ENCODE assay signal across 21 cellular contexts in genomic region chr15:84400820-84401219, GRCh38.
A peak's percentile ranks its signal among the peaks of the same experiment; 100 is the strongest.
DNase-seq lines count a peak whose midpoint lies in the region; ATAC-seq, FAIRE-seq and TF ChIP-seq lines count a peak whose summit lies in the region.
"Had no signal": no experiment of that assay in that cellular context is flagged by ENCODE, and none has a peak within 500 bp of the region (broad histone marks: within the 10 kb centered on the region; RNA-seq: fewer than 3 reads in every experiment).

No MANE protein-coding gene starts in this region.

- no peak for FAIRE-seq in kidney (lab: Jason Lieb, UNC)
- FAIRE-seq: G401.6, GM12891, GM18507 had no signal

- ATAC-seq in natural killer cell treated with Interleukin-12 subunit alpha and Interleukin-12 subunit beta and Interleukin-15 and Interleukin-18, amount 100 ng/mL, for 72 hours, result no peak
- ATAC-seq in natural killer cell, result no peak
- no peak for ATAC-seq in GM19397 (IDR thresholded peaks at IDR 0.05; ENCODE audit: unreplicated experiment)
- ATAC-seq: CD8-positive, alpha-beta T cell had no signal

- no peaks in the 10 kb centered on the region for H3K4me1 Mint-ChIP-seq in activated CD4-positive, alpha-beta T cell treated with anti-CD3 and anti-CD28 coated beads, Interleukin-2, amount 10 ng/mL, durations not matched to agents 24 days and 14 days
- no peaks in the 10 kb centered on the region for H3K4me1 Mint-ChIP-seq in natural killer cell treated with Interleukin-12 subunit alpha and Interleukin-12 subunit beta and Interleukin-15 and Interleukin-18, amount 100 ng/mL, for 72 hours (ENCODE audit: low read depth in 2 of 2)
- no peaks in the 10 kb centered on the region for H3K4me1 Mint-ChIP-seq in natural killer cell

- H3K9ac ChIP-seq in kidney (ENCODE audit: low read length in 2 of 2), result no peak overlapping the region
- H3K9ac ChIP-seq: BLaER1 had no signal

- H3K27me3 Mint-ChIP-seq in activated CD4-positive, alpha-beta T cell treated with anti-CD3 and anti-CD28 coated beads, Interleukin-2, amount 10 ng/mL, durations not matched to agents 24 days and 14 days, result no peaks in the 10 kb centered on the region
- peaks cover 0 to 2% of the 10 kb centered on the region in 2 donors for H3K27me3 Mint-ChIP-seq in natural killer cell treated with Interleukin-12 subunit alpha and Interleukin-12 subunit beta and Interleukin-15 and Interleukin-18, amount 100 ng/mL, for 72 hours
- no peaks in the 10 kb centered on the region for H3K27me3 Mint-ChIP-seq in natural killer cell (ENCODE audit: low read depth in 2 of 2)

- H3K9me3 ChIP-seq in kidney (ENCODE audit: control insufficient read depth in 1 of 2, low read length in 2 of 2), result no peaks in the 10 kb centered on the region
- H3K9me3 ChIP-seq: BLaER1 had no signal

- intact Hi-C loops in activated CD4-positive, alpha-beta T cell treated with anti-CD3 and anti-CD28 coated beads, Interleukin-2, amount 10 ng/mL, durations not matched to agents 24 days and 14 days (cut with micrococcal nuclease), result no loop called here
- intact Hi-C loops in natural killer cell (cut with micrococcal nuclease) (no loop called here), kidney (cut with DNase I) (no loop called here)

- DNase-seq in activated CD4-positive, alpha-beta T cell treated with anti-CD3 and anti-CD28 coated beads, Interleukin-2, amount 10 ng/mL, durations not matched to agents 24 days and 14 days, result peak; percentile 31
- DNase-seq in activated CD4-positive, alpha-beta T cell treated with anti-CD3 and anti-CD28 coated beads, Interleukin-2, amount 50 U/mL, for 4 hours, result no peak
- peak; percentile 25 for DNase-seq in natural killer cell treated with Interleukin-12 subunit alpha and Interleukin-12 subunit beta and Interleukin-15 and Interleukin-18, amount 100 ng/mL, for 72 hours (ENCODE audit: low spot score)
- DNase-seq in natural killer cell, result no peak
- DNase-seq in kidney, result peak; percentile 22
- DNase-seq in ureter (ENCODE audit: low spot score), result peak; percentile 6
- no peak for DNase-seq in foreskin melanocyte
- DNase-seq: DMS79 treated with DMSO at 0.1 percent for 48 hours; GOT3; KG1; NCI-H1436 treated with DMSO at 0.1 percent for 48 hours; NCI-H2029 treated with DMSO at 0.1 percent for 48 hours; NCI-H2171 treated with DMSO at 0.1 percent for 48 hours; NCI-H446 treated with DMSO at 0.1 percent for 48 hours; NK-92 treated with Interleukin-12 subunit alpha and Interleukin-12 subunit beta, amount 100 ng/mL, for 24 hours had no signal

- H3K4me1 ChIP-seq in kidney (ENCODE audit: control insufficient read depth in 1 of 2, insufficient read depth in 1 of 2, low read depth in 1 of 2, low read length in 2 of 2), result no peaks in the 10 kb centered on the region
- H3K4me1 ChIP-seq: BLaER1 had no signal

- no peaks in the 10 kb centered on the region for H3K9me3 Mint-ChIP-seq in activated CD4-positive, alpha-beta T cell treated with anti-CD3 and anti-CD28 coated beads, Interleukin-2, amount 10 ng/mL, durations not matched to agents 24 days and 14 days
- H3K9me3 Mint-ChIP-seq in natural killer cell treated with Interleukin-12 subunit alpha and Interleukin-12 subunit beta and Interleukin-15 and Interleukin-18, amount 100 ng/mL, for 72 hours, result no peaks in the 10 kb centered on the region
- H3K9me3 Mint-ChIP-seq in natural killer cell, result no peaks in the 10 kb centered on the region
- H3K9me3 Mint-ChIP-seq: CD8-positive, alpha-beta T cell had no signal

- TF ChIP-seq CTCF in natural killer cell (IDR thresholded peaks at IDR 0.05), result no peak
- no peak for TF ChIP-seq CTCF in kidney (IDR thresholded peaks at IDR 0.05; ENCODE audit: borderline replicate concordance, extremely low read depth, insufficient read depth)

- H3K27ac ChIP-seq in kidney (ENCODE audit: low read depth in 2 of 2, low read length in 2 of 2), result no peak overlapping the region
- H3K27ac ChIP-seq: BLaER1 had no signal

- H3K4me3 ChIP-seq in kidney (ENCODE audit: low read length in 2 of 2), result no peak overlapping the region
- H3K4me3 ChIP-seq: BLaER1 had no signal

- H3K36me3 ChIP-seq in kidney (ENCODE audit: control insufficient read depth in 1 of 2, insufficient read depth in 2 of 2, low read length in 2 of 2), result no peaks in the 10 kb centered on the region
- H3K36me3 ChIP-seq: BLaER1 had no signal

- H3K36me3 Mint-ChIP-seq in activated CD4-positive, alpha-beta T cell treated with anti-CD3 and anti-CD28 coated beads, Interleukin-2, amount 10 ng/mL, durations not matched to agents 24 days and 14 days (ENCODE audit: low read depth), result no peaks in the 10 kb centered on the region
- no peaks in the 10 kb centered on the region for H3K36me3 Mint-ChIP-seq in natural killer cell treated with Interleukin-12 subunit alpha and Interleukin-12 subunit beta and Interleukin-15 and Interleukin-18, amount 100 ng/mL, for 72 hours
- H3K36me3 Mint-ChIP-seq in natural killer cell, result no peaks in the 10 kb centered on the region
- H3K36me3 Mint-ChIP-seq: CD8-positive, alpha-beta T cell had no signal

- no peak overlapping the region for H3K4me3 Mint-ChIP-seq in activated CD4-positive, alpha-beta T cell treated with anti-CD3 and anti-CD28 coated beads, Interleukin-2, amount 10 ng/mL, durations not matched to agents 24 days and 14 days
- H3K4me3 Mint-ChIP-seq in natural killer cell treated with Interleukin-12 subunit alpha and Interleukin-12 subunit beta and Interleukin-15 and Interleukin-18, amount 100 ng/mL, for 72 hours, result no peak overlapping the region
- no peak overlapping the region for H3K4me3 Mint-ChIP-seq in natural killer cell
- H3K4me3 Mint-ChIP-seq: CD8-positive, alpha-beta T cell had no signal

- H3K27ac Mint-ChIP-seq in activated CD4-positive, alpha-beta T cell treated with anti-CD3 and anti-CD28 coated beads, Interleukin-2, amount 10 ng/mL, durations not matched to agents 24 days and 14 days, result no peak overlapping the region
- no peak overlapping the region for H3K27ac Mint-ChIP-seq in natural killer cell treated with Interleukin-12 subunit alpha and Interleukin-12 subunit beta and Interleukin-15 and Interleukin-18, amount 100 ng/mL, for 72 hours
- H3K27ac Mint-ChIP-seq in natural killer cell, result no peak overlapping the region
- H3K27ac Mint-ChIP-seq: CD8-positive, alpha-beta T cell had no signal

Comparison
In these comparisons a context has a peak if more than half of its experiments do, and no peak if none do; other contexts are left out.
1. DNase-seq: peak in activated CD4-positive, alpha-beta T cell treated with anti-CD3 and anti-CD28 coated beads, Interleukin-2, amount 10 ng/mL, durations not matched to agents 24 days and 14 days (single experiment), natural killer cell treated with Interleukin-12 subunit alpha and Interleukin-12 subunit beta and Interleukin-15 and Interleukin-18, amount 100 ng/mL, for 72 hours (single experiment), kidney (single experiment) and ureter (single experiment); none in activated CD4-positive, alpha-beta T cell treated with anti-CD3 and anti-CD28 coated beads, Interleukin-2, amount 50 U/mL, for 4 hours (0 of 2), natural killer cell (single experiment) and foreskin melanocyte (single experiment).